ENCODE assay signal across 8 cellular contexts in the genomic region with DNA sequence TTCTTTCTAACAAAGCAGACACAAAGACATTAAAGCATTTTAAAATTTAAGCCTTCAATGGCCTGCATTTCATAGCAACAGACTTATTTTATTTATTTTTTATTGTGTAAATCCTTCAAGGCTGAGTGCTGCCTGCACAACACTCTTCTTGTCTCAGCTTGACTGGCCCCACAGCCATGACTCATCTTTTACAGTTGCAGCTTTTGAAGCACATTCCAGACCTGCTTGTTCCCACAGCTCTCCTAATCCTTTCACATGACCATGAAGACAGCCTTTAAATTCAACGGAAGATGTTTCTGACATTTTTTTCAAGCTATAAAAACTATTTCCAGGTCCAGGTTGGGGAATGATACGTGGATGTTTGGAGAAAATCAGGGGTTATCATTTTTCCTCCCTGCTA.
DNase-seq lines count a peak whose midpoint lies in the region; ATAC-seq, FAIRE-seq and TF ChIP-seq lines count a peak whose summit lies in the region.
"Had no signal": no experiment of that assay in that cellular context is flagged by ENCODE, and none has a peak within 500 bp of the region (broad histone marks: within the 10 kb centered on the region; RNA-seq: fewer than 3 reads in every experiment).

No MANE protein-coding gene starts in this region.

- H3K36me3 ChIP-seq in HAP-1 (replicated peaks): no peaks in the 10 kb centered on the region
- no peaks in the 10 kb centered on the region for H3K36me3 ChIP-seq in CD4-positive, alpha-beta memory T cell (ENCODE audit: insufficient read depth, low read length)

- no peak overlapping the region for H3K27ac Mint-ChIP-seq in CD14-positive monocyte
- no peak overlapping the region for H3K27ac Mint-ChIP-seq in CD4-positive, alpha-beta memory T cell

- ATAC-seq in sciatic nerve: peak; percentile 46

- H3K27me3 ChIP-seq in HAP-1 (ENCODE audit: low read depth): no peaks in the 10 kb centered on the region
- H3K27me3 ChIP-seq in CD4-positive, alpha-beta memory T cell (ENCODE audit: insufficient read depth, low read length): no peaks in the 10 kb centered on the region

- no peak overlapping the region for H3K27ac ChIP-seq in CD4-positive, alpha-beta memory T cell (ENCODE audit: low read depth, low read length)

- peak; percentile 82 for FAIRE-seq in RCC 7860 (lab: Jason Lieb, UNC)

- intact Hi-C loops in sciatic nerve (cut with DNase I): no loop called here
- intact Hi-C loops in CD14-positive monocyte (cut with micrococcal nuclease): no loop called here
- intact Hi-C loops in CD4-positive, alpha-beta memory T cell (cut with micrococcal nuclease): no loop called here

- no peaks in the 10 kb centered on the region for H3K9me3 ChIP-seq in HAP-1
- no peaks in the 10 kb centered on the region for H3K9me3 ChIP-seq in CD4-positive, alpha-beta memory T cell (ENCODE audit: control insufficient read depth in 1 of 2, low read length in 2 of 2)

- H3K4me3 ChIP-seq in HAP-1: no peak overlapping the region
- H3K4me3 ChIP-seq in CD4-positive, alpha-beta memory T cell (ENCODE audit: low read length in 2 of 2): no peak overlapping the region

- in situ Hi-C loops in HAP-1 (cut with MboI; ENCODE audit: low sequenced_read_pairs): no loop called here

- no peak overlapping the region for H3K4me3 Mint-ChIP-seq in CD14-positive monocyte
- no peak overlapping the region for H3K4me3 Mint-ChIP-seq in CD4-positive, alpha-beta memory T cell

- CTCF ChIA-PET in CD4-positive, alpha-beta memory T cell (lab: Charles Lee; ENCODE audit: partially characterized antibody): no interaction called here

- TF ChIP-seq CTCF in CD14-positive monocyte (IDR thresholded peaks at IDR 0.05): no peak

- H3K36me3 Mint-ChIP-seq in CD14-positive monocyte: no peaks in the 10 kb centered on the region
- no peaks in the 10 kb centered on the region for H3K36me3 Mint-ChIP-seq in CD4-positive, alpha-beta memory T cell

- POLR2A ChIA-PET in CD4-positive, alpha-beta memory T cell (lab: Charles Lee; ENCODE audit: partially characterized antibody): no interaction called here

- peak; percentile 68 to 78 for DNase-seq in HAP-1 (ENCODE audit: low spot score in 2 of 2)
- DNase-seq in RCC 7860 (ENCODE audit: low spot score): peak; percentile 75
- peak; percentile 40 for DNase-seq in fibroblast of the conjunctiva (ENCODE audit: low read depth)
- DNase-seq in sciatic nerve (ENCODE audit: low spot score): no peak
- no peak for DNase-seq in CD14-positive monocyte (ENCODE audit: low spot score)
- no peak for DNase-seq in CD4-positive, alpha-beta memory T cell
- DNase-seq in activated T-cell treated with anti-CD3 and anti-CD28 coated beads for 4 hours: no peak
- DNase-seq: T-helper 2 cell had no signal

- peaks cover 5 to 13% (median 9%) of the 10 kb centered on the region in 7 donors for H3K9me3 Mint-ChIP-seq in CD14-positive monocyte
- peaks cover 0 to 17% (median 10%) of the 10 kb centered on the region in 8 donors for H3K9me3 Mint-ChIP-seq in CD4-positive, alpha-beta memory T cell

- H3K27me3 Mint-ChIP-seq in CD14-positive monocyte (ENCODE audit: low read depth in 3 of 3): no peaks in the 10 kb centered on the region
- H3K27me3 Mint-ChIP-seq in CD4-positive, alpha-beta memory T cell: no peaks in the 10 kb centered on the region

- peaks cover 8% of the 10 kb centered on the region for H3K4me1 ChIP-seq in HAP-1
- no peaks in the 10 kb centered on the region for H3K4me1 ChIP-seq in CD4-positive, alpha-beta memory T cell (ENCODE audit: insufficient read depth, low read length)

- no peaks in the 10 kb centered on the region for H3K4me1 Mint-ChIP-seq in CD14-positive monocyte
- no peaks in the 10 kb centered on the region for H3K4me1 Mint-ChIP-seq in CD4-positive, alpha-beta memory T cell

Comparison
In these comparisons a context has a peak if more than half of its experiments do, and no peak if none do; other contexts are left out.
1. DNase-seq: peak in HAP-1 (2 of 2), RCC 7860 (single experiment) and fibroblast of the conjunctiva (single experiment); none in sciatic nerve (single experiment), CD14-positive monocyte (single experiment), CD4-positive, alpha-beta memory T cell (0 of 5) and activated T-cell treated with anti-CD3 and anti-CD28 coated beads for 4 hours (single experiment).